8 cellular contexts compared by ENCODE assay signal in genomic region chr10:117496616-117497028, GRCh38. TPM values are rescaled to one million over a fixed set of nuclear protein-coding genes. Genes with fewer than 3 reads are reported as not detected.
DNase-seq lines count a peak whose midpoint lies in the region; ATAC-seq and TF ChIP-seq lines count a peak whose summit lies in the region.

No MANE protein-coding gene starts in this region.

- intact Hi-C loops in adrenal gland (cut with DNase I) (loop anchor here (5.0 to 10.0 kb wide), 3 partner anchors 746 to 958 kb away; no protein-coding TSS in a partner anchor), left cardiac atrium (cut with DNase I) (loop anchor here (1.0 to 10.0 kb wide), 4 partner anchors 745 to 1048 kb away; no protein-coding TSS in a partner anchor)

- no peaks in the 10 kb centered on the region for H3K36me3 ChIP-seq in adrenal gland (replicated peaks in 1 of 2)

- H3K4me1 ChIP-seq in adrenal gland (replicated peaks in 1 of 2) = no peaks in the 10 kb centered on the region

- H3K4me3 ChIP-seq in GM12865 (ENCODE audit: low read depth, low read length) (no peak overlapping the region), adrenal gland (no peak overlapping the region)

- DNase-seq in GM12865 (ENCODE audit: low read depth) (peak; percentile 74), NCI-H1092 treated with DMSO at 0.1 percent for 48 hours (lab: John Stamatoyannopoulos, UW) (peak; percentile 17), T-helper 1 cell (peak; percentile 17 to 54 (median 35)), adrenal gland (peak; percentile 80 to 92 (median 85)), left cardiac atrium (peak; percentile 77), renal cortical epithelial cell (ENCODE audit: low read depth) (peak; percentile 74)

- H3K9me3 ChIP-seq in adrenal gland (replicated peaks in 1 of 3) = no peaks in the 10 kb centered on the region

- no peak overlapping the region for H3K27ac ChIP-seq in adrenal gland

- WGBS in adrenal gland, 4 donors = 5 to 11% (median 6%) methylated on average over 13 to 17 of the region's 17 CpGs

- no peak for TF ChIP-seq POLR2A in adrenal gland (IDR thresholded peaks at IDR 0.05)

- peak; percentile 71 for ATAC-seq in HG02588 (IDR thresholded peaks at IDR 0.05; ENCODE audit: unreplicated experiment)
- peak; percentile 89 to 95 for ATAC-seq in left cardiac atrium
- ATAC-seq in HG02571 (IDR thresholded peaks at IDR 0.05; ENCODE audit: unreplicated experiment) = no peak

- H3K27me3 ChIP-seq in adrenal gland = peaks cover 4% of the 10 kb centered on the region

- TF ChIP-seq CTCF in GM12865 (IDR thresholded peaks at IDR 0.05; ENCODE audit: insufficient read depth, low read depth, low read length, missing control alignments) = peak; percentile 92
- TF ChIP-seq CTCF in adrenal gland (IDR thresholded peaks at IDR 0.05) = peak; percentile 89 to 97 (median 94)

RNA-seq across cellular contexts. Expression of gene EMX2, which starts 45.9 kb away (rescaled TPM):
- total RNA-seq in adrenal gland (under 1 TPM in 1 of 8 donors, not detected in 7; 0.72 TPM), left cardiac atrium (under 1 TPM; 0.26 to 0.56 TPM), renal cortical epithelial cell (2.8 and 15.9 TPM in 2 replicates)
- under 1 TPM; 0.33 to 0.64 (median 0.51) TPM for polyA plus RNA-seq in adrenal gland

Comparison
In these comparisons a context has a peak if more than half of its experiments do, and no peak if none do; other contexts are left out.
1. DNase-seq: peak in every context shown above with its lines; median percentile 85 in adrenal gland; 77 in left cardiac atrium; 74 in GM12865; 74 in renal cortical epithelial cell; 35 in T-helper 1 cell; 17 in NCI-H1092 treated with DMSO at 0.1 percent for 48 hours.